Comparison of ENCODE assay signal across 8 cellular contexts in genomic region chr2:37389984-37390765, GRCh38. TPM values are rescaled to one million over a fixed set of nuclear protein-coding genes. Genes with fewer than 3 reads are reported as not detected.
DNase-seq lines count a peak whose midpoint lies in the region; ATAC-seq and FAIRE-seq lines count a peak whose summit lies in the region.

No MANE protein-coding gene starts in this region.

- DNase-seq in COLO829 (ENCODE audit: low spot score) (peak; percentile 93), SK-MEL-5 (ENCODE audit: low read depth, low spot score) (peak; percentile 70), NCI-H128 (lab: John Stamatoyannopoulos, UW; ENCODE audit: unreplicated experiment) (no peak)
- peak; percentile 15 to 54 for DNase-seq in stimulated activated CD8-positive, alpha-beta memory T cell treated with anti-CD3 and anti-CD28 coated beads, Interleukin-15, amount 100 ng/mL, for 4 hours (ENCODE audit: low read depth in 2 of 2)

- H3K4me1 Mint-ChIP-seq in activated naive CD8-positive, alpha-beta T cell (ENCODE audit: low read depth), result peaks cover 9% of the 10 kb centered on the region

- H3K4me3 Mint-ChIP-seq in activated naive CD8-positive, alpha-beta T cell, result peak overlapping the region; percentile 67

- no peaks in the 10 kb centered on the region for H3K27me3 Mint-ChIP-seq in activated naive CD8-positive, alpha-beta T cell

- ATAC-seq in GM19395 (IDR thresholded peaks at IDR 0.05; ENCODE audit: unreplicated experiment) (peak; percentile 96), HG03442 (IDR thresholded peaks at IDR 0.05; ENCODE audit: unreplicated experiment) (peak; percentile 94)

- H3K36me3 Mint-ChIP-seq in activated naive CD8-positive, alpha-beta T cell, result no peaks in the 10 kb centered on the region

- H3K9me3 Mint-ChIP-seq in activated naive CD8-positive, alpha-beta T cell (ENCODE audit: low read depth), result no peaks in the 10 kb centered on the region

- peak; percentile 55 for FAIRE-seq in islet of Langerhans (lab: Jason Lieb, UNC)

- no peak overlapping the region for H3K27ac Mint-ChIP-seq in activated naive CD8-positive, alpha-beta T cell

- in situ Hi-C loops in SK-MEL-5 (cut with HindIII; ENCODE audit: low pct_unique_long_range_greater_than_20kb, low sequenced_read_pairs), result no loop called here

RNA-seq across cellular contexts. Expression of gene QPCT, which starts 45.7 kb away (rescaled TPM):
- total RNA-seq in SK-MEL-5 (2014; rRNA removed; shearing (Covaris generic)), result 2,187 and 2,298 TPM in 2 replicates
- 1,483 and 1,520 TPM in 2 replicates for polyA plus RNA-seq in SK-MEL-5 (2015; cell fraction: cytosol; rRNA removed)
- polyA plus RNA-seq in SK-MEL-5 (2015; cell fraction: nucleus; rRNA removed), result 229 and 235 TPM in 2 replicates
